8 cellular contexts compared by ENCODE assay signal in genomic region chr11:118290923-118291322, GRCh38. TPM values are rescaled to one million over a fixed set of nuclear protein-coding genes. Genes with fewer than 3 reads are reported as not detected.
DNase-seq lines count a peak whose midpoint lies in the region; ATAC-seq and FAIRE-seq lines count a peak whose summit lies in the region.

No MANE protein-coding gene starts in this region.

- H3K9me3 ChIP-seq in naive thymus-derived CD4-positive, alpha-beta T cell (ENCODE audit: control insufficient read depth in 2 of 3, low read length in 3 of 3) = no peaks in the 10 kb centered on the region

- H3K27ac Mint-ChIP-seq in naive thymus-derived CD4-positive, alpha-beta T cell = peak overlapping the region in 1 of 9 donors; percentile 68

- H3K27ac ChIP-seq in naive thymus-derived CD4-positive, alpha-beta T cell (ENCODE audit: low read depth, low read length) = no peak overlapping the region

- no peaks in the 10 kb centered on the region for H3K27me3 ChIP-seq in naive thymus-derived CD4-positive, alpha-beta T cell (ENCODE audit: control insufficient read depth in 2 of 2, insufficient read depth in 2 of 2, low read length in 2 of 2)

- peak; percentile 81 for ATAC-seq in naive thymus-derived CD4-positive, alpha-beta T cell
- no peak for ATAC-seq in HG02840 (IDR thresholded peaks at IDR 0.05; ENCODE audit: low FRiP score, unreplicated experiment)
- no peak for ATAC-seq in GM19395 (IDR thresholded peaks at IDR 0.05; ENCODE audit: unreplicated experiment)
- ATAC-seq in HG02870 (IDR thresholded peaks at IDR 0.05; ENCODE audit: unreplicated experiment) = no peak

- H3K4me3 Mint-ChIP-seq in naive thymus-derived CD4-positive, alpha-beta T cell = peak overlapping the region in 2 of 10 donors; percentile 30 to 33

- H3K4me1 ChIP-seq in naive thymus-derived CD4-positive, alpha-beta T cell (ENCODE audit: control insufficient read depth in 2 of 2, insufficient read depth in 2 of 2, low read length in 2 of 2) = peaks cover 0 to 11% of the 10 kb centered on the region in 2 donors

- H3K27me3 Mint-ChIP-seq in naive thymus-derived CD4-positive, alpha-beta T cell = no peaks in the 10 kb centered on the region

- POLR2A ChIA-PET in naive thymus-derived CD4-positive, alpha-beta T cell (lab: Charles Lee) = interaction anchor here (0.6 to 1.6 kb wide), 4 partner anchors 56 to 75 kb away, joined by 3 to 6 read pairs (median 4); partner anchors contain the start of gene JAML

- intact Hi-C loops in naive thymus-derived CD4-positive, alpha-beta T cell (cut with micrococcal nuclease) = loop anchor here (1.0 to 10.0 kb wide), 5 partner anchors 39 to 274 kb away; partner anchors contain the start of genes MPZL3 (in 2 of the 2), IFT46 (in 1 of the 2) and JAML (in 1 of the 2)

- H3K36me3 Mint-ChIP-seq in naive thymus-derived CD4-positive, alpha-beta T cell = peaks cover 0 to 5% (median 0%) of the 10 kb centered on the region in 5 donors

- no peaks in the 10 kb centered on the region for H3K36me3 ChIP-seq in naive thymus-derived CD4-positive, alpha-beta T cell (ENCODE audit: control insufficient read depth in 2 of 3, insufficient read depth in 3 of 3, low read length in 3 of 3)

- CTCF ChIA-PET in naive thymus-derived CD4-positive, alpha-beta T cell (lab: Charles Lee) = interaction anchor here (0.6 to 2.7 kb wide), 19 partner anchors 13 to 140 kb away, joined by 3 to 56 read pairs (median 4); partner anchors contain the start of genes CD3E, JAML and MPZL2

- no peak overlapping the region for H3K4me3 ChIP-seq in naive thymus-derived CD4-positive, alpha-beta T cell (ENCODE audit: low read length)

- H3K4me1 Mint-ChIP-seq in naive thymus-derived CD4-positive, alpha-beta T cell = peaks cover 13 to 19% (median 15%) of the 10 kb centered on the region in 7 donors

- peak; percentile 74 for FAIRE-seq in GM18507 (lab: Jason Lieb, UNC)

- peaks cover 0 to 3% (median 0%) of the 10 kb centered on the region in 11 donors for H3K9me3 Mint-ChIP-seq in naive thymus-derived CD4-positive, alpha-beta T cell

- DNase-seq in Ammon's horn (ENCODE audit: low spot score) (peak; percentile 46), GM18507 (ENCODE audit: extremely low spot score, insufficient read length, low read depth) (no peak), RPMI8226 (peak; percentile 55), dermis microvascular lymphatic vessel endothelial cell (ENCODE audit: low read depth in 2 of 2) (peak; percentile 23 to 60)
- peak in 8 of 9 donors; percentile 22 to 63 (median 46) for DNase-seq in naive thymus-derived CD4-positive, alpha-beta T cell

RNA-seq across cellular contexts. Expression of gene CD3E, which starts 13.6 kb away (rescaled TPM):
- not detected in 2 replicates for total RNA-seq in dermis microvascular lymphatic vessel endothelial cell
- total RNA-seq in naive thymus-derived CD4-positive, alpha-beta T cell = 100 to 1,000 TPM; 392 to 706 (median 670) TPM
- 1,000 to 10,000 TPM in 1 of 2 donors, 100 to 1,000 TPM in 1; 987 to 1,286 TPM for polyA plus RNA-seq in naive thymus-derived CD4-positive, alpha-beta T cell

RNA-seq across cellular contexts. Expression of gene MPZL2, which starts 26.8 kb away (rescaled TPM):
- 4.9 and 5.6 TPM in 2 replicates for total RNA-seq in dermis microvascular lymphatic vessel endothelial cell
- 1 to 10 TPM in 4 of 5 experiments, under 1 TPM in 1; 0.69 to 5.9 (median 1.6) TPM for total RNA-seq in naive thymus-derived CD4-positive, alpha-beta T cell
- polyA plus RNA-seq in naive thymus-derived CD4-positive, alpha-beta T cell = 1 to 10 TPM; 1.2 to 1.5 TPM

RNA-seq across cellular contexts. Expression of gene MPZL3, which starts 38.8 kb away (rescaled TPM):
- 3.2 and 3.7 TPM in 2 replicates for total RNA-seq in dermis microvascular lymphatic vessel endothelial cell
- 10 to 100 TPM; 13.3 to 17.4 (median 17.0) TPM for total RNA-seq in naive thymus-derived CD4-positive, alpha-beta T cell
- polyA plus RNA-seq in naive thymus-derived CD4-positive, alpha-beta T cell = 1 to 10 TPM; 3.6 to 4.6 TPM

RNA-seq across cellular contexts. Expression of gene CD3D, which starts 51.6 kb away (rescaled TPM):
- total RNA-seq in dermis microvascular lymphatic vessel endothelial cell = not detected in 2 replicates
- total RNA-seq in naive thymus-derived CD4-positive, alpha-beta T cell = 100 to 1,000 TPM; 232 to 597 (median 352) TPM
- 1,000 to 10,000 TPM in 1 of 2 donors, 100 to 1,000 TPM in 1; 947 to 1,287 TPM for polyA plus RNA-seq in naive thymus-derived CD4-positive, alpha-beta T cell

RNA-seq across cellular contexts. Expression of gene CD3G, which starts 53.2 kb away (rescaled TPM):
- not detected in 2 replicates for total RNA-seq in dermis microvascular lymphatic vessel endothelial cell
- 100 to 1,000 TPM; 122 to 220 (median 192) TPM for total RNA-seq in naive thymus-derived CD4-positive, alpha-beta T cell
- 100 to 1,000 TPM; 333 to 459 TPM for polyA plus RNA-seq in naive thymus-derived CD4-positive, alpha-beta T cell

Comparison
In these comparisons a context has a peak if more than half of its experiments do, and no peak if none do; other contexts are left out.
1. RNA of gene CD3E, which starts 13.6 kb away (total RNA-seq): 392 to 706 TPM in naive thymus-derived CD4-positive, alpha-beta T cell; not detected in dermis microvascular lymphatic vessel endothelial cell; every median in the first group is over 100 times any median in the second.